Comparison of ENCODE assay signal across 8 cellular contexts in the genomic region with DNA sequence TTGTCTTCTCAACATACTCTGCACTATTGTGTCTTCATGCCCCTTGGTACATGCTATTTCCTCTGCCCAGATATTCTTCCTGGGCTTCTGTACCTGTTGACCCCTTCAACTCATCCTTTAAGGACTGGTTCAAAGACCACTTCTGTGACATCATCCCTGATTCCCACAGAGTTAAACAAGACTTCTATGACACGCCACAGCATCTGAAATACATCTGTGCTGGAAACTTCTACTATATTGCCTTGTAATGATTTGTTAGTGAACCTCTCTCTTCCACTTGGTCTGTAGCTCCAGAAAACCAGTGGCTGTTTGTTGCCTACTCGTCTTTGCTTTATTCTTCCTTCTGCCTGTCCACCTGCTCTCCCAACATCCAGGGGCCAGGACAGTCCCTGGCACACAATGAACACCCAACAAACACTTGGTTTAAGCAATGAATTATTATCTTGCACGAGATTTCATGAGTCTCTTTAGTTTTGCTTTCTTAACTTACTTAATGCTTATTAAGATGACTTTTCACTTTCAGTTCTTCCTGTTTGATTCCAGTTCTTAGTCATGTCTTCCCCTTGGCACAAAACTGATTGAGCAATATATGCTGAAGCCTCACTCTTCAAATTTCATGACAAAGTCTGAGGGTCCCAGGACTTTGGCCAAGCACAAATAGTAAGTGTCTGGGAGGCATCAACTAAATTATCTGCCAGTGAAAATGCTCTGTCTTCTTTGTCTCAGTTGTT.
DNase-seq lines count a peak whose midpoint lies in the region; ATAC-seq and TF ChIP-seq lines count a peak whose summit lies in the region.

No MANE protein-coding gene starts in this region.

- H3K9me3 ChIP-seq in A673 (ENCODE audit: low read depth, low read length, poor library complexity, severe bottlenecking) (no peaks in the 10 kb centered on the region), body of pancreas (no peaks in the 10 kb centered on the region)

- 62 to 66% methylated on average over 3 of the region's 3 CpGs for WGBS in body of pancreas, 2 donors

- peak; percentile 96 for ATAC-seq in GM21367 (IDR thresholded peaks at IDR 0.05; ENCODE audit: unreplicated experiment)
- peak; percentile 98 for ATAC-seq in HG03378 (IDR thresholded peaks at IDR 0.05; ENCODE audit: unreplicated experiment)
- ATAC-seq in body of pancreas: no peak

- no TSS peak for BruUV-seq in A673 (replicated peaks; lab: Mats Ljungman, UMichigan)

- CTCF ChIA-PET in A673 (lab: Charles Lee): no interaction called here

- H3K27ac ChIP-seq in A673 (ENCODE audit: low read depth, low read length, poor library complexity, severe bottlenecking): peak overlapping the region; percentile 79
- H3K27ac ChIP-seq in cingulate gyrus (ENCODE audit: low read depth, low read length): peak overlapping the region; percentile 51
- H3K27ac ChIP-seq in body of pancreas: no peak overlapping the region

- POLR2A ChIA-PET in A673 (lab: Charles Lee; ENCODE audit: low non-redundant PET): no interaction called here

- H3K4me3 ChIP-seq in A673 (ENCODE audit: low read depth, low read length, poor library complexity, severe bottlenecking) (peak overlapping the region; percentile 17), body of pancreas (no peak overlapping the region)

- DNase-seq in A673 (ENCODE audit: low spot score): peak; percentile 79
- no peak for DNase-seq in NCI-H226
- no peak for DNase-seq in body of pancreas
- no peak for DNase-seq in pons (ENCODE audit: low spot score)
- DNase-seq in kidney glomerular epithelial cell (lab: John Stamatoyannopoulos, UW): no peak

- no peaks in the 10 kb centered on the region for H3K27me3 ChIP-seq in A673 (replicated peaks; ENCODE audit: insufficient read depth, low read depth, low read length, poor library complexity)
- H3K27me3 ChIP-seq in body of pancreas: no peaks in the 10 kb centered on the region

- TF ChIP-seq CTCF in A673 (conservative IDR thresholded peaks at IDR 0.05; ENCODE audit: low read depth, low read length) (no peak), body of pancreas (IDR thresholded peaks at IDR 0.05) (no peak)

- intact Hi-C loops in A673 (cut with micrococcal nuclease; ENCODE audit: unreplicated experiment): no loop called here
- intact Hi-C loops in body of pancreas (cut with DNase I): no loop called here

- no peak for TF ChIP-seq POLR2A in body of pancreas (IDR thresholded peaks at IDR 0.05)

- H3K36me3 ChIP-seq in A673 (ENCODE audit: insufficient read depth, low read length, poor library complexity, severe bottlenecking): no peaks in the 10 kb centered on the region
- no peaks in the 10 kb centered on the region for H3K36me3 ChIP-seq in body of pancreas (replicated peaks in 1 of 2; ENCODE audit: insufficient read depth in 1 of 2, low read depth in 2 of 2)

- H3K4me1 ChIP-seq in A673 (ENCODE audit: insufficient read depth, low read length, poor library complexity, severe bottlenecking) (peaks cover 21% of the 10 kb centered on the region), body of pancreas (peaks cover 7% of the 10 kb centered on the region)

Comparison
In these comparisons a context has a peak if more than half of its experiments do, and no peak if none do; other contexts are left out.
1. H3K27ac ChIP-seq: peak in A673 (single experiment) and cingulate gyrus (single experiment); none in body of pancreas (0 of 4).